Comparison of ENCODE assay signal across 8 cellular contexts in genomic region chr7:36487756-36488336, GRCh38.
DNase-seq lines count a peak whose midpoint lies in the region; ATAC-seq and TF ChIP-seq lines count a peak whose summit lies in the region.

No MANE protein-coding gene starts in this region.

- intact Hi-C loops in HCT116 (cut with micrococcal nuclease), result loop anchor here (1.0 to 5.0 kb wide), 5 partner anchors 182 to 713 kb away; no protein-coding TSS in a partner anchor
- intact Hi-C loops in activated T-helper 1 cell treated with anti-CD3 and anti-CD28 coated beads, Interleukin-12 subunit alpha, Interleukin-12 subunit beta, Interleukin-2, Interleukin-4 antibody, amounts not matched to agents 30 ng/mL and 10 ng/mL and 1 ng/mL, durations not matched to agents 14 hours and 24 hours and 36 hours (cut with micrococcal nuclease), result loop anchor here (1.0 to 10.0 kb wide), 8 partner anchors 183 to 1017 kb away; no protein-coding TSS in a partner anchor

- ATAC-seq in HCT116 (peak; percentile 67), GM21367 (IDR thresholded peaks at IDR 0.05; ENCODE audit: unreplicated experiment) (no peak)

- H3K27ac Mint-ChIP-seq in activated T-helper 1 cell treated with anti-CD3 and anti-CD28 coated beads, Interleukin-12 subunit alpha, Interleukin-12 subunit beta, Interleukin-2, Interleukin-4 antibody, amounts not matched to agents 30 ng/mL and 10 ng/mL and 1 ng/mL, durations not matched to agents 14 hours and 24 hours and 36 hours, result no peak overlapping the region

- CTCF ChIA-PET in HCT116 (lab: Charles Lee), result interaction anchor here (0.6 to 2.0 kb wide), 16 partner anchors 9 to 717 kb away, joined by 3 to 25 read pairs (median 5); no protein-coding TSS in a partner anchor

- no TSS peak for BruUV-seq in HCT116 (replicated peaks; lab: Mats Ljungman, UMichigan)

- peak; percentile 70 to 83 (median 82) for TF ChIP-seq CTCF in HCT116 (IDR thresholded peaks at IDR 0.05 in 2 of 3, conservative IDR thresholded peaks at IDR 0.05 in 1 of 3; ENCODE audit: borderline replicate concordance in 1 of 3, insufficient read depth in 1 of 3, low read depth in 2 of 3, low read length in 2 of 3)

- no peaks in the 10 kb centered on the region for H3K9me3 ChIP-seq in HCT116 (ENCODE audit: control insufficient read depth in 1 of 2, insufficient read depth in 1 of 2, low read depth in 1 of 2, low read length in 2 of 2)

- no peaks in the 10 kb centered on the region for H3K79me2 ChIP-seq in HCT116 (ENCODE audit: insufficient read depth, low read length)

- no peaks in the 10 kb centered on the region for H3K27me3 ChIP-seq in HCT116 (ENCODE audit: insufficient read depth, low read length)

- no peak overlapping the region for H3K27ac ChIP-seq in HCT116 (ENCODE audit: low read depth, low read length)

- TF ChIP-seq POLR2A in HCT116 (IDR thresholded peaks at IDR 0.05; ENCODE audit: borderline replicate concordance, extremely low read depth, insufficient read depth, insufficient read length), result no peak

- H3K27me3 Mint-ChIP-seq in activated T-helper 1 cell treated with anti-CD3 and anti-CD28 coated beads, Interleukin-12 subunit alpha, Interleukin-12 subunit beta, Interleukin-2, Interleukin-4 antibody, amounts not matched to agents 30 ng/mL and 10 ng/mL and 1 ng/mL, durations not matched to agents 14 hours and 24 hours and 36 hours (ENCODE audit: insufficient read depth), result peaks cover 4% of the 10 kb centered on the region

- in situ Hi-C loops in Caki2 (cut with HindIII; ENCODE audit: low pct_unique_long_range_greater_than_20kb, low sequenced_read_pairs), result no loop called here

- H3K9ac ChIP-seq in HCT116 (ENCODE audit: low read length), result no peak overlapping the region

- DNase-seq in Caki2 (ENCODE audit: low read depth) (peak; percentile 31), HCT116 (ENCODE audit: low read depth, low spot score) (peak; percentile 59), NCI-H510A treated with DMSO at 0.1 percent for 48 hours (lab: John Stamatoyannopoulos, UW) (peak; percentile 88), glomerular visceral epithelial cell (ENCODE audit: extremely low spot score) (peak; percentile 57), skeletal muscle cell (ENCODE audit: low read depth) (peak; percentile 16)
- peak; percentile 26 for DNase-seq in activated T-helper 1 cell treated with anti-CD3 and anti-CD28 coated beads, Interleukin-12 subunit alpha, Interleukin-12 subunit beta, Interleukin-2, Interleukin-4 antibody, amounts not matched to agents 30 ng/mL and 10 ng/mL and 1 ng/mL, durations not matched to agents 14 hours and 24 hours and 36 hours (ENCODE audit: low spot score)
- DNase-seq in activated CD8-positive, alpha-beta memory T cell treated with anti-CD3 and anti-CD28 coated beads, Interleukin-2, amount 50 U/mL, for 4 hours, result no peak

- no peaks in the 10 kb centered on the region for H4K20me1 ChIP-seq in HCT116 (ENCODE audit: insufficient read depth)

- H3K4me1 ChIP-seq in HCT116 (ENCODE audit: control insufficient read depth in 1 of 2, insufficient read depth in 2 of 2, low read length in 2 of 2), result no peaks in the 10 kb centered on the region

- H3K9me3 Mint-ChIP-seq in activated T-helper 1 cell treated with anti-CD3 and anti-CD28 coated beads, Interleukin-12 subunit alpha, Interleukin-12 subunit beta, Interleukin-2, Interleukin-4 antibody, amounts not matched to agents 30 ng/mL and 10 ng/mL and 1 ng/mL, durations not matched to agents 14 hours and 24 hours and 36 hours, result no peaks in the 10 kb centered on the region

- no peaks in the 10 kb centered on the region for H3K36me3 Mint-ChIP-seq in activated T-helper 1 cell treated with anti-CD3 and anti-CD28 coated beads, Interleukin-12 subunit alpha, Interleukin-12 subunit beta, Interleukin-2, Interleukin-4 antibody, amounts not matched to agents 30 ng/mL and 10 ng/mL and 1 ng/mL, durations not matched to agents 14 hours and 24 hours and 36 hours (ENCODE audit: low read depth)

- RAD21 ChIA-PET in HCT116 (lab: Charles Lee; ENCODE audit: low non-redundant PET in 1 of 2, low total read pairs in 2 of 2, uncharacterized antibody in 2 of 2, unreplicated experiment in 2 of 2), result interaction anchor here (0.6 to 1.6 kb wide), 9 partner anchors 13 to 711 kb away, joined by 3 to 12 read pairs (median 6); no protein-coding TSS in a partner anchor

- TF ChIP-seq RAD21 in HCT116 (IDR thresholded peaks at IDR 0.05; ENCODE audit: low read depth), result peak; percentile 93

- POLR2A ChIA-PET in HCT116 (lab: Charles Lee), result interaction anchor here (1.6 kb wide), 1 partner anchor 183 kb away, joined by 5 read pairs; no protein-coding TSS in a partner anchor

- H3K4me2 ChIP-seq in HCT116 (ENCODE audit: low read length), result no peak overlapping the region

- H2AFZ ChIP-seq in HCT116 (ENCODE audit: low read depth, low read length, poor library complexity, severe bottlenecking), result no peak overlapping the region

- no peak overlapping the region for H3K4me3 Mint-ChIP-seq in activated T-helper 1 cell treated with anti-CD3 and anti-CD28 coated beads, Interleukin-12 subunit alpha, Interleukin-12 subunit beta, Interleukin-2, Interleukin-4 antibody, amounts not matched to agents 30 ng/mL and 10 ng/mL and 1 ng/mL, durations not matched to agents 14 hours and 24 hours and 36 hours

- H3K4me3 ChIP-seq in HCT116 (replicated peaks in 1 of 2; ENCODE audit: low read depth in 1 of 2, low read length in 2 of 2), result no peak overlapping the region
- H3K4me3 ChIP-seq in skeletal muscle cell (ENCODE audit: low read depth, low read length), result no peak overlapping the region

- no peaks in the 10 kb centered on the region for H3K9me2 ChIP-seq in HCT116 (ENCODE audit: insufficient read depth)

- H3K4me1 Mint-ChIP-seq in activated T-helper 1 cell treated with anti-CD3 and anti-CD28 coated beads, Interleukin-12 subunit alpha, Interleukin-12 subunit beta, Interleukin-2, Interleukin-4 antibody, amounts not matched to agents 30 ng/mL and 10 ng/mL and 1 ng/mL, durations not matched to agents 14 hours and 24 hours and 36 hours (ENCODE audit: low read depth), result peaks cover 5% of the 10 kb centered on the region

- no peaks in the 10 kb centered on the region for H3K36me3 ChIP-seq in HCT116 (ENCODE audit: control insufficient read depth in 1 of 2, insufficient read depth in 2 of 2, low read length in 2 of 2)

TF ChIP-seq in HCT116, 20 proteins besides CTCF, POLR2A, EP300 and RAD21:
- no peak for TF ChIP-seq ZBTB33 (IDR thresholded peaks at IDR 0.05; ENCODE audit: extremely low read depth, insufficient replicate concordance, low read length)
- peak; percentile 63 for TF ChIP-seq TCF7L2 (IDR thresholded peaks at IDR 0.05; ENCODE audit: borderline replicate concordance, extremely low read depth, insufficient read depth, insufficient read length)
